Comparison of ENCODE assay signal across 1 cellular context in genomic region chr4:183430317-183430986, GRCh38.
TF ChIP-seq lines count a peak whose summit lies in the region.

No MANE protein-coding gene starts in this region.

TF ChIP-seq in K562, 482 proteins besides CTCF, POLR2A, EP300 and RAD21 (continued from another document):
- TF ChIP-seq HDAC2 (IDR thresholded peaks at IDR 0.05) (peak; percentile 46; the same call in 1 of the 2 replicates), YY1 (IDR thresholded peaks at IDR 0.05; ENCODE audit: borderline replicate concordance in 1 of 3, control insufficient read depth in 1 of 3, extremely low read depth in 1 of 3, insufficient read depth in 3 of 3, insufficient read length in 1 of 3, insufficient replicate concordance in 2 of 3, low read depth in 1 of 3, low read length in 2 of 3) (no peak), FOXJ2 (tag; IDR thresholded peaks at IDR 0.05) (no peak), MTA2 (IDR thresholded peaks at IDR 0.05; ENCODE audit: low read depth) (no peak), NBN (IDR thresholded peaks at IDR 0.05; ENCODE audit: low read depth) (no peak), TAL1 (IDR thresholded peaks at IDR 0.05) (no peak), ZC3H11A (IDR thresholded peaks at IDR 0.05; ENCODE audit: low read depth, low read length) (no peak), DEAF1 (CRISPR knock-in tag; IDR thresholded peaks at IDR 0.05) (no peak), E2F3 (CRISPR knock-in tag; IDR thresholded peaks at IDR 0.05) (no peak), STAT5A (IDR thresholded peaks at IDR 0.05; ENCODE audit: borderline replicate concordance, low read length) (no peak), ADNP (tag; IDR thresholded peaks at IDR 0.05) (peak; percentile 58), ZNF395 (CRISPR knock-in tag; IDR thresholded peaks at IDR 0.05) (no peak), HMGN3 (IDR thresholded peaks at IDR 0.05; ENCODE audit: borderline replicate concordance, extremely low read depth, insufficient read length, low read depth, low read length) (no peak), SOX6 (IDR thresholded peaks at IDR 0.05) (no peak), ZNF695 (CRISPR knock-in tag; IDR thresholded peaks at IDR 0.05) (no peak), ZNF592 (IDR thresholded peaks at IDR 0.05) (no peak), E2F4 (CRISPR knock-in tag; IDR thresholded peaks at IDR 0.05; ENCODE audit: low read depth) (no peak), FOXA3 (CRISPR knock-in tag; conservative IDR thresholded peaks at IDR 0.05 in 1 of 2, IDR thresholded peaks at IDR 0.05 in 1 of 2) (no peak), GATAD2A (IDR thresholded peaks at IDR 0.05) (no peak), HDAC3 (IDR thresholded peaks at IDR 0.05; ENCODE audit: borderline replicate concordance, partially characterized antibody) (no peak), ZNF436 (CRISPR knock-in tag; IDR thresholded peaks at IDR 0.05) (no peak), ZNF3 (CRISPR knock-in tag; IDR thresholded peaks at IDR 0.05) (no peak), TEAD4 (IDR thresholded peaks at IDR 0.05; ENCODE audit: low read length) (no peak), TEAD4 (CRISPR knock-in tag; IDR thresholded peaks at IDR 0.05; ENCODE audit: borderline replicate concordance) (no peak), CHD1 (IDR thresholded peaks at IDR 0.05; ENCODE audit: low read length) (no peak), SREBF1 (IDR thresholded peaks at IDR 0.05; ENCODE audit: borderline replicate concordance, low read depth, low read length) (no peak), ZNF609 (CRISPR knock-in tag; IDR thresholded peaks at IDR 0.05; ENCODE audit: borderline replicate concordance) (no peak), ZNF584 (CRISPR knock-in tag; IDR thresholded peaks at IDR 0.05; ENCODE audit: low read depth) (no peak), ESRRA (IDR thresholded peaks at IDR 0.05; ENCODE audit: borderline replicate concordance, low read depth) (no peak), KDM4B (IDR thresholded peaks at IDR 0.05; ENCODE audit: borderline replicate concordance in 2 of 2, low read depth in 1 of 2) (no peak), KDM1A (IDR thresholded peaks at IDR 0.05) (peak in 1 of 2 experiments; percentile 61; a peak in 2 of 4 replicates)
